In genomic region chr2:74958277-74959105, GRCh38 we compare ENCODE assay signal across 1 cellular context.
TF ChIP-seq lines count a peak whose summit lies in the region.

TSS of gene POLE4 (plus strand) at chr2:74958643. CDS start at chr2:74958680, 37 bp downstream.

TF ChIP-seq in H1, 55 proteins besides CTCF, POLR2A, EP300 and RAD21 (continued from another document):
- TF ChIP-seq RNF2 (IDR thresholded peaks at IDR 0.05; ENCODE audit: borderline replicate concordance, low read depth, low read length, missing control alignments, poor library complexity, severe bottlenecking) (peak; percentile 44), HDAC2 (IDR thresholded peaks at IDR 0.05; ENCODE audit: borderline replicate concordance in 1 of 2, low read depth in 2 of 2, low read length in 2 of 2) (peak in 1 of 2 experiments; percentile 74; a peak in 1 of 4 replicates), MAX (IDR thresholded peaks at IDR 0.05) (peak; percentile 97), USF2 (IDR thresholded peaks at IDR 0.05; ENCODE audit: low read length) (no peak), TCF12 (IDR thresholded peaks at IDR 0.05; ENCODE audit: low read depth, low read length) (0 out of 2 replicates have a peak, but pooled peaks have one; percentile 34), TBP (IDR thresholded peaks at IDR 0.05; ENCODE audit: low read depth, low read length) (peak; percentile 73), GTF2F1 (IDR thresholded peaks at IDR 0.05; ENCODE audit: borderline replicate concordance, low read depth, low read length) (no peak), RBBP5 (IDR thresholded peaks at IDR 0.05; ENCODE audit: borderline replicate concordance, low read depth, low read length) (peak; percentile 89; the same call in 1 of the 2 replicates), ASH2L (IDR thresholded peaks at IDR 0.05; ENCODE audit: low read length) (peak; percentile 94), POLR2AphosphoS5 (IDR thresholded peaks at IDR 0.05; ENCODE audit: low read depth, low read length) (peak; percentile 96), YY1 (IDR thresholded peaks at IDR 0.05; ENCODE audit: low read depth, low read length) (peak; percentile 90), CHD2 (IDR thresholded peaks at IDR 0.05; ENCODE audit: low read length) (0 out of 2 replicates have a peak, but pooled peaks have one; percentile 20), TEAD4 (IDR thresholded peaks at IDR 0.05; ENCODE audit: low read depth, low read length) (no peak), CTBP2 (IDR thresholded peaks at IDR 0.05; ENCODE audit: borderline replicate concordance, insufficient read depth, insufficient read length, low read length) (peak; percentile 26), KDM4A (IDR thresholded peaks at IDR 0.05; ENCODE audit: low read depth, low read length, severe bottlenecking) (peak; percentile 99), E2F6 (IDR thresholded peaks at IDR 0.05) (peak; percentile 97), BACH1 (IDR thresholded peaks at IDR 0.05; ENCODE audit: low read length) (peak; percentile 54), TAF7 (optimal IDR thresholded peaks at IDR 0.05; ENCODE audit: borderline replicate concordance, low read depth, low read length) (peak; percentile 58), SP1 (IDR thresholded peaks at IDR 0.05; ENCODE audit: low read depth, low read length) (peak; percentile 64; the same call in 1 of the 2 replicates)
TF ChIP-seq in H1: peak in this region for 19.
